Comparison of ENCODE assay signal across 8 cellular contexts in genomic region chr12:42372154-42372791, GRCh38. TPM values are rescaled to one million over a fixed set of nuclear protein-coding genes. Genes with fewer than 3 reads are reported as not detected.
DNase-seq lines count a peak whose midpoint lies in the region; ATAC-seq and TF ChIP-seq lines count a peak whose summit lies in the region.

No MANE protein-coding gene starts in this region.

- no peaks in the 10 kb centered on the region for H3K4me1 ChIP-seq in osteoblast (ENCODE audit: insufficient read depth, low read length)

- CTCF ChIA-PET in Calu3 (lab: Charles Lee) = interaction anchor here (0.6 to 0.9 kb wide), 2 partner anchors 17 to 966 kb away, joined by 3 to 4 read pairs; no protein-coding TSS in a partner anchor

- H3K27me3 Mint-ChIP-seq in Calu3 (ENCODE audit: unreplicated experiment) (no peaks in the 10 kb centered on the region), T-helper 17 cell (no peaks in the 10 kb centered on the region)

- H3K4me3 ChIP-seq in osteoblast (ENCODE audit: insufficient read depth, low read length) = no peak overlapping the region

- H3K27me3 ChIP-seq in osteoblast (ENCODE audit: insufficient read depth, low read length) = no peaks in the 10 kb centered on the region

- peaks cover 7% of the 10 kb centered on the region for H4K20me1 ChIP-seq in osteoblast (ENCODE audit: insufficient read depth, low read length)

- peaks cover 13% of the 10 kb centered on the region for H3K36me3 ChIP-seq in osteoblast (ENCODE audit: insufficient read depth, low read length)

- peak; percentile 88 for ATAC-seq in GM18868 (IDR thresholded peaks at IDR 0.05; ENCODE audit: unreplicated experiment)
- ATAC-seq in HG03025 (IDR thresholded peaks at IDR 0.05; ENCODE audit: low FRiP score, unreplicated experiment) = peak; percentile 82
- peak; percentile 93 for ATAC-seq in T-helper 17 cell
- no peak for ATAC-seq in omental fat pad (ENCODE audit: low FRiP score)

- peaks cover 12% of the 10 kb centered on the region for H3K79me2 ChIP-seq in osteoblast (ENCODE audit: insufficient read depth, low read length)

- H3K36me3 Mint-ChIP-seq in Calu3 (ENCODE audit: insufficient read depth, unreplicated experiment) (peaks cover 5% of the 10 kb centered on the region), T-helper 17 cell (ENCODE audit: low read depth) (peaks cover 2% of the 10 kb centered on the region)

- no peak overlapping the region for H3K4me2 ChIP-seq in osteoblast (ENCODE audit: insufficient read depth, low read length)

- no peaks in the 10 kb centered on the region for H3K9me3 Mint-ChIP-seq in Calu3 (ENCODE audit: low read depth, unreplicated experiment)

- BruUV-seq in Calu3 (replicated peaks; lab: Mats Ljungman, UMichigan) = no TSS peak

- peak; percentile 52 for TF ChIP-seq CTCF in Calu3 (IDR thresholded peaks at IDR 0.05; ENCODE audit: unreplicated experiment)
- TF ChIP-seq CTCF in osteoblast (IDR thresholded peaks at IDR 0.05; ENCODE audit: extremely low read depth, low read depth, low read length) = peak; percentile 72
- no peak for TF ChIP-seq CTCF in omental fat pad (IDR thresholded peaks at IDR 0.05)

- no peak overlapping the region for H3K4me3 Mint-ChIP-seq in Calu3 (ENCODE audit: low read depth, unreplicated experiment)
- H3K4me3 Mint-ChIP-seq in T-helper 17 cell = no peak overlapping the region

- DNase-seq in Calu3 = peak; percentile 12
- peak; percentile 30 for DNase-seq in NCI-H1694 (lab: John Stamatoyannopoulos, UW)
- DNase-seq in T-helper 17 cell = no peak
- peak; percentile 22 for DNase-seq in fibroblast of the conjunctiva (ENCODE audit: low read depth)
- no peak for DNase-seq in osteoblast (ENCODE audit: insufficient read length, low spot score, missing footprints)
- DNase-seq in omental fat pad (ENCODE audit: low spot score) = no peak

- no peak overlapping the region for H3K27ac ChIP-seq in osteoblast (ENCODE audit: low read depth, low read length)

- H3K9me3 ChIP-seq in T-helper 17 cell (ENCODE audit: control insufficient read depth, low read length, poor library complexity, severe bottlenecking) (no peaks in the 10 kb centered on the region), osteoblast (ENCODE audit: low read depth, low read length) (no peaks in the 10 kb centered on the region)

- H2AFZ ChIP-seq in osteoblast (ENCODE audit: low read length) = no peak overlapping the region

- intact Hi-C loops in Calu3 (cut with micrococcal nuclease; ENCODE audit: unreplicated experiment) = no loop called here

- H3K27ac Mint-ChIP-seq in Calu3 (ENCODE audit: unreplicated experiment) (no peak overlapping the region), T-helper 17 cell (peak overlapping the region; percentile 43)

- H3K4me1 Mint-ChIP-seq in Calu3 (ENCODE audit: low read depth, unreplicated experiment) (peaks cover 8% of the 10 kb centered on the region), T-helper 17 cell (peaks cover 19% of the 10 kb centered on the region)

RNA-seq across cellular contexts. Expression of gene PPHLN1, which starts 46.3 kb away (rescaled TPM):
- total RNA-seq in Calu3 (2022) (41.5 and 45.5 TPM in 2 replicates), T-helper 17 cell (10 to 100 TPM; 90.9 to 91.8 TPM), osteoblast (67.8 and 70.9 TPM in 2 replicates), omental fat pad (10 to 100 TPM; 42.7 to 57.1 (median 53.2) TPM)

RNA-seq across cellular contexts. Expression of gene ZCRB1, which starts 46.4 kb away (rescaled TPM):
- total RNA-seq in Calu3 (2022) (38.1 and 38.9 TPM in 2 replicates), T-helper 17 cell (10 to 100 TPM; 26.1 to 32.0 TPM), osteoblast (32.6 and 41.8 TPM in 2 replicates), omental fat pad (10 to 100 TPM; 22.3 to 31.0 (median 25.5) TPM)

Comparison
In these comparisons a context has a peak if more than half of its experiments do, and no peak if none do; other contexts are left out.
1. DNase-seq: peak in Calu3 (single experiment), NCI-H1694 (single experiment) and fibroblast of the conjunctiva (single experiment); none in T-helper 17 cell (0 of 3), osteoblast (single experiment) and omental fat pad (single experiment).
2. CTCF ChIP-seq: peak in Calu3 (single experiment) and osteoblast (single experiment); none in omental fat pad (0 of 3).